In the genomic region with DNA sequence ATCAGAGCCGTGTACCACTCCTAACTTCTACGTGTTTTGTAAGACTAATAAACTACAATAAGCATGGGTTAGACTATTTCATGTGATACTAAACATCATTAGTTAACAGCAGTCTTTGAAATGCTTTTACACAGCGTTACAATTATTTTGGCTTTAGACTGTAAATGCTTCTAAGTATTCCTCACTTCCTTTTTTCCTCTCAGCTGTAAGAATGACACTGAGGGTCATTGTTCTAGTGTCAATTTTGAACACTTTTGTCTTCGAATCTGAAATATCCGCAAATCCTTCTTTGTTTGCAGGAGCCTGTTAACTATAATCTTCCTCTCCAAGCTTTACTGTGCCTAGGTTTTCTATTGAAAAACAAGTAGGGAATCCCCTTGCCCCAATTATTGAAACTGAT, we compare ENCODE assay signal across 8 cellular contexts. TPM values are rescaled to one million over a fixed set of nuclear protein-coding genes. Genes with fewer than 3 reads are reported as not detected.
DNase-seq lines count a peak whose midpoint lies in the region; ATAC-seq and TF ChIP-seq lines count a peak whose summit lies in the region.

No MANE protein-coding gene starts in this region.

- peak overlapping the region; percentile 86 for H3K4me3 Mint-ChIP-seq in activated CD8-positive, alpha-beta T cell treated with anti-CD3 and anti-CD28 coated beads, Interleukin-2, amount 10 ng/mL, durations not matched to agents 7 days and 5 days

- H3K27me3 Mint-ChIP-seq in activated CD8-positive, alpha-beta T cell treated with anti-CD3 and anti-CD28 coated beads, Interleukin-2, amount 10 ng/mL, durations not matched to agents 7 days and 5 days (ENCODE audit: low read depth), result no peaks in the 10 kb centered on the region

- H3K4me3 ChIP-seq in AG04449 (ENCODE audit: low read depth, low read length) (peak overlapping the region; percentile 91), HAP-1 (peak overlapping the region; percentile 77), kidney epithelial cell (ENCODE audit: low read depth, low read length) (peak overlapping the region; percentile 93)

- H3K27ac Mint-ChIP-seq in activated CD8-positive, alpha-beta T cell treated with anti-CD3 and anti-CD28 coated beads, Interleukin-2, amount 10 ng/mL, durations not matched to agents 7 days and 5 days, result peak overlapping the region; percentile 50

- in situ Hi-C loops in HAP-1 (cut with MboI; ENCODE audit: low sequenced_read_pairs), result no loop called here

- H3K9me3 ChIP-seq in HAP-1, result no peaks in the 10 kb centered on the region

- H3K4me1 Mint-ChIP-seq in activated CD8-positive, alpha-beta T cell treated with anti-CD3 and anti-CD28 coated beads, Interleukin-2, amount 10 ng/mL, durations not matched to agents 7 days and 5 days (ENCODE audit: low read depth), result peaks cover 25% of the 10 kb centered on the region

- H3K27me3 ChIP-seq in HAP-1 (ENCODE audit: low read depth), result no peaks in the 10 kb centered on the region
- no peaks in the 10 kb centered on the region for H3K27me3 ChIP-seq in kidney epithelial cell (ENCODE audit: control insufficient read depth, insufficient read depth, low read length)

- TF ChIP-seq CTCF in AG04449 (IDR thresholded peaks at IDR 0.05; ENCODE audit: insufficient read depth, low read length, missing control alignments) (no peak), kidney epithelial cell (IDR thresholded peaks at IDR 0.05; ENCODE audit: insufficient read depth, low read length, poor library complexity, severe bottlenecking) (no peak)

- no peak for ATAC-seq in activated CD8-positive, alpha-beta T cell treated with anti-CD3 and anti-CD28 coated beads, Interleukin-2, amount 10 ng/mL, durations not matched to agents 7 days and 5 days
- no peak for ATAC-seq in HG03280 (IDR thresholded peaks at IDR 0.05; ENCODE audit: unreplicated experiment)
- no peak for ATAC-seq in HG02763 (IDR thresholded peaks at IDR 0.05; ENCODE audit: unreplicated experiment)

- CTCF ChIA-PET in AG04449 (lab: Yijun Ruan, JAX), result no interaction called here
- CTCF ChIA-PET in activated CD8-positive, alpha-beta T cell treated with anti-CD3 and anti-CD28 coated beads, Interleukin-2, amount 10 ng/mL, durations not matched to agents 7 days and 5 days (lab: Charles Lee), result interaction anchor here (0.6 to 1.4 kb wide), 2 partner anchors 17 to 24 kb away, joined by 3 to 4 read pairs; no protein-coding TSS in a partner anchor

- peaks cover 15% of the 10 kb centered on the region for H3K36me3 Mint-ChIP-seq in activated CD8-positive, alpha-beta T cell treated with anti-CD3 and anti-CD28 coated beads, Interleukin-2, amount 10 ng/mL, durations not matched to agents 7 days and 5 days (ENCODE audit: low read depth)

- POLR2A ChIA-PET in AG04449 (lab: Yijun Ruan, JAX), result no interaction called here
- POLR2A ChIA-PET in activated CD8-positive, alpha-beta T cell treated with anti-CD3 and anti-CD28 coated beads, Interleukin-2, amount 10 ng/mL, durations not matched to agents 7 days and 5 days (lab: Charles Lee), result interaction anchor here (2.7 kb wide), 1 partner anchor 79 kb away, joined by 27 read pairs; no protein-coding TSS in a partner anchor

- no peak for DNase-seq in AG04449 (ENCODE audit: low read depth, low spot score)
- peak in 1 of 2 experiments; percentile 64 for DNase-seq in HAP-1 (ENCODE audit: low spot score in 2 of 2)
- no peak for DNase-seq in activated CD8-positive, alpha-beta T cell treated with anti-CD3 and anti-CD28 coated beads, Interleukin-2, amount 10 ng/mL, durations not matched to agents 7 days and 5 days
- no peak for DNase-seq in kidney epithelial cell (ENCODE audit: low read depth)
- no peak for DNase-seq in NCI-H524 (lab: John Stamatoyannopoulos, UW)
- no peak for DNase-seq in cerebellum (ENCODE audit: low spot score)

- H3K4me1 ChIP-seq in HAP-1, result 0 out of 2 replicates have a peak, but pooled peaks cover 9% of the 10 kb centered on the region

- H3K36me3 ChIP-seq in HAP-1 (replicated peaks) (peaks cover 11% of the 10 kb centered on the region), kidney epithelial cell (ENCODE audit: control insufficient read depth, insufficient read depth, low read length) (no peaks in the 10 kb centered on the region)

- no peaks in the 10 kb centered on the region for H3K9me3 Mint-ChIP-seq in activated CD8-positive, alpha-beta T cell treated with anti-CD3 and anti-CD28 coated beads, Interleukin-2, amount 10 ng/mL, durations not matched to agents 7 days and 5 days (ENCODE audit: insufficient read depth)

RNA-seq across cellular contexts. Expression of gene ABCE1, which starts 1.5 kb away (rescaled TPM):
- total RNA-seq in activated CD8-positive, alpha-beta T cell treated with anti-CD3 and anti-CD28 coated beads, Interleukin-2, amount 10 ng/mL, durations not matched to agents 7 days and 5 days, result 10 to 100 TPM; 72.9 to 75.0 TPM
- total RNA-seq in kidney epithelial cell (95.8 and 97.6 TPM in 2 replicates), cerebellum (92.1 TPM)

RNA-seq across cellular contexts. Expression of gene ANAPC10, which starts 1.7 kb away (rescaled TPM):
- total RNA-seq in activated CD8-positive, alpha-beta T cell treated with anti-CD3 and anti-CD28 coated beads, Interleukin-2, amount 10 ng/mL, durations not matched to agents 7 days and 5 days, result 10 to 100 TPM; 24.5 to 26.0 TPM
- total RNA-seq in kidney epithelial cell, result 25.0 and 37.5 TPM in 2 replicates
- 43.0 TPM for total RNA-seq in cerebellum
